ENCODE assay signal across 12 cellular contexts in the genomic region with DNA sequence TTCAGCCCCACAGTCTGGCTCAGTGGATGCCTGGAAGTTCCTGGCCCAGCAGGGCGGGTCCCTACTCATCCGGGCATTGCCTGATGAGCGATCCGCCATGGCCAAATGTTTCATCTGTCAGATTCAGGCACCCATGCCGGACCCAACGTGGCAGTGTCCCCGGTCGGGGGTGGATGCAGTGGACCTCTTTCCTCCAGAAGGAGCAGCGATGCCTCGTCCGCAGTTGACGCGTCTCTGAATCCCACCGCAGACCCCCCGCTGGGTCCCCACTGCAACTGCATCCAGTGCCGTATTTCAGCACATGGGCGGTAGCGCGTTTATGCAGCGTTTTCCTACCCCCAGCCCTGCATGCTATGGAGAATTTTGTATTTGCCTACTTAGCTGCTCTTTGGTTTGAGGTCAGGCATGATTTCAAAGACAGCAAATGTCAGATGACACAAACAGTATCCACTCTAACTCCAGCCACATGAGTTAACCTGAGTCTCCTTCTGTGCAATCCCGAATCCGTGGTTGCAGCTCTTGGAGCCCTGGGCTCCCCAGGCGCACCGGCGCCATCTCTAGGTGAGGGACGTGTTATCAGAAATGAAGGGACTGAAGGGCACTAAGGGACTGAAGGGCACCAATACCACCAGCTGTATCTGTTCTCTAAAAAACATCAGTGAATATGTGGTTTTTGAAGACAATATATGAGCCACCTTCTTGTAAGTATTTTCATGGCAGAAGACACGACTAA.
DNase-seq lines count a peak whose midpoint lies in the region; ATAC-seq and TF ChIP-seq lines count a peak whose summit lies in the region.
"Had no signal": no experiment of that assay in that cellular context is flagged by ENCODE, and none has a peak within 500 bp of the region (broad histone marks: within the 10 kb centered on the region; RNA-seq: fewer than 3 reads in every experiment).

No MANE protein-coding gene starts in this region.

- peak overlapping the region; percentile 13 for H3K27ac ChIP-seq in cardiac muscle cell
- H3K27ac ChIP-seq in right atrium auricular region, result no peak overlapping the region
- no peak overlapping the region for H3K27ac ChIP-seq in tibial artery
- H3K27ac ChIP-seq: heart left ventricle had no signal

- TF ChIP-seq CTCF in cardiac muscle cell (IDR thresholded peaks at IDR 0.05; ENCODE audit: low read depth, low read length), result peak; percentile 46
- TF ChIP-seq CTCF in right atrium auricular region (IDR thresholded peaks at IDR 0.05), result peak in 1 of 2 donors; percentile 24
- peak; percentile 45 for TF ChIP-seq CTCF in fibroblast of villous mesenchyme (IDR thresholded peaks at IDR 0.05; ENCODE audit: insufficient read depth, low read depth, low read length)
- TF ChIP-seq CTCF in tibial artery (IDR thresholded peaks at IDR 0.05), result peak; percentile 18 to 21

- peaks cover 8% of the 10 kb centered on the region for H3K4me1 ChIP-seq in cardiac muscle cell (ENCODE audit: low read depth)
- no peaks in the 10 kb centered on the region for H3K4me1 ChIP-seq in right atrium auricular region
- H3K4me1 ChIP-seq in tibial artery, result no peaks in the 10 kb centered on the region
- H3K4me1 ChIP-seq: Caco-2, heart left ventricle had no signal

- H3K36me3 ChIP-seq in cardiac muscle cell (no peaks in the 10 kb centered on the region), right atrium auricular region (no peaks in the 10 kb centered on the region), tibial artery (no peaks in the 10 kb centered on the region)
- H3K36me3 ChIP-seq: heart left ventricle had no signal

- intact Hi-C loops in tibial artery (cut with DNase I; ENCODE audit: low total_unique reads), result loop anchor here (10.0 kb wide), 2 partner anchors 371 to 431 kb away; no protein-coding TSS in a partner anchor

- H3K4me3 ChIP-seq in cardiac muscle cell (no peak overlapping the region), right atrium auricular region (no peak overlapping the region), fibroblast of villous mesenchyme (ENCODE audit: low read depth, low read length) (no peak overlapping the region), tibial artery (no peak overlapping the region)
- H3K4me3 ChIP-seq: heart left ventricle had no signal

- H3K27me3 ChIP-seq in cardiac muscle cell (no peaks in the 10 kb centered on the region), right atrium auricular region (no peaks in the 10 kb centered on the region), tibial artery (no peaks in the 10 kb centered on the region)

- ATAC-seq in GM21515 (IDR thresholded peaks at IDR 0.05; ENCODE audit: unreplicated experiment), result no peak

- H3K9me3 ChIP-seq in cardiac muscle cell (ENCODE audit: low read depth) (no peaks in the 10 kb centered on the region), right atrium auricular region (peaks cover 0 to 8% of the 10 kb centered on the region in 2 donors), tibial artery (no peaks in the 10 kb centered on the region)
- H3K9me3 ChIP-seq: Caco-2 had no signal

- peak; percentile 54 to 62 for DNase-seq in cardiac muscle cell (ENCODE audit: low read depth in 1 of 2, low spot score in 1 of 2)
- no peak for DNase-seq in right atrium auricular region (ENCODE audit: low spot score)
- DNase-seq in OCI-M1 (lab: John Stamatoyannopoulos, UW), result peak; percentile 9
- peak; percentile 43 for DNase-seq in fibroblast of villous mesenchyme (ENCODE audit: low read depth)
- no peak for DNase-seq in tibial artery
- DNase-seq in NCI-H187 (lab: John Stamatoyannopoulos, UW), result no peak
- DNase-seq in stimulated activated CD4-positive, alpha-beta T cell treated with anti-CD3 and anti-CD28 coated beads, Interleukin-2, amount 100 ng/mL, for 24 hours, result no peak
- DNase-seq: activated T-cell treated with anti-CD3 and anti-CD28 coated beads, Interleukin-2, amount 50 U/mL, for 1 hour; heart left ventricle; NCI-H2081 treated with DMSO at 0.1 percent for 48 hours had no signal

Comparison
In these comparisons a context has a peak if more than half of its experiments do, and no peak if none do; other contexts are left out.
1. DNase-seq: peak in cardiac muscle cell (2 of 2), OCI-M1 (single experiment) and fibroblast of villous mesenchyme (single experiment); none in right atrium auricular region (single experiment), tibial artery (0 of 2), NCI-H187 (0 of 2) and stimulated activated CD4-positive, alpha-beta T cell treated with anti-CD3 and anti-CD28 coated beads, Interleukin-2, amount 100 ng/mL, for 24 hours (0 of 2).